13 cellular contexts compared by ENCODE assay signal in genomic region chr17:75065562-75066151, GRCh38. TPM values are rescaled to one million over a fixed set of nuclear protein-coding genes. Genes with fewer than 3 reads are reported as not detected.
DNase-seq lines count a peak whose midpoint lies in the region; ATAC-seq and TF ChIP-seq lines count a peak whose summit lies in the region.
"Had no signal": no experiment of that assay in that cellular context is flagged by ENCODE, and none has a peak within 500 bp of the region (broad histone marks: within the 10 kb centered on the region; RNA-seq: fewer than 3 reads in every experiment).

No MANE protein-coding gene starts in this region.

- peaks cover 3% of the 10 kb centered on the region for H4K20me1 ChIP-seq in H9 (ENCODE audit: control insufficient read depth, insufficient read depth, insufficient read length)

- no peak overlapping the region for H3K14ac ChIP-seq in H9 (ENCODE audit: insufficient read depth, low read length)

- peak; percentile 20 for ATAC-seq in mucosa of descending colon
- no peak for ATAC-seq in HG02678 (IDR thresholded peaks at IDR 0.05; ENCODE audit: unreplicated experiment)
- ATAC-seq in GM21717 (IDR thresholded peaks at IDR 0.05; ENCODE audit: unreplicated experiment): no peak

- no peak overlapping the region for H3K23ac ChIP-seq in H9 (ENCODE audit: insufficient read length, low read depth, low read length)

- no peak overlapping the region for H3T11ph ChIP-seq in H9 (ENCODE audit: low read length)

- H3K27ac Mint-ChIP-seq in H9: peak overlapping the region in 2 of 3 experiments; percentile 81 to 91; a peak in 3 of 7 replicates
- peak overlapping the region; percentile 68 for H3K27ac Mint-ChIP-seq in activated naive CD8-positive, alpha-beta T cell

- H2BK15ac ChIP-seq in H9 (ENCODE audit: low read depth, low read length): no peak overlapping the region

- no peak overlapping the region for H4K91ac ChIP-seq in H9 (ENCODE audit: insufficient read length, low read depth, low read length)

- H3K4me3 Mint-ChIP-seq in H9: no peak overlapping the region
- no peak overlapping the region for H3K4me3 Mint-ChIP-seq in activated naive CD8-positive, alpha-beta T cell
- H3K4me3 Mint-ChIP-seq: central memory CD8-positive, alpha-beta T cell; neural crest cell had no signal

- H3K4me1 Mint-ChIP-seq in H9: peaks cover 0 to 7% of the 10 kb centered on the region in 2 experiments; a peak in 2 of 4 replicates
- peaks cover 24% of the 10 kb centered on the region for H3K4me1 Mint-ChIP-seq in activated naive CD8-positive, alpha-beta T cell (ENCODE audit: low read depth)
- H3K4me1 Mint-ChIP-seq: neural crest cell had no signal

- intact Hi-C loops in mucosa of descending colon (cut with DNase I, micrococcal nuclease): no loop called here

- DNase-seq in ELR (ENCODE audit: low read depth) (peak; percentile 61), H9 (no peak), mucosa of descending colon (no peak), NCI-H187 (lab: John Stamatoyannopoulos, UW) (no peak)
- DNase-seq: activated CD8-positive, alpha-beta memory T cell treated with anti-CD3 and anti-CD28 coated beads, Interleukin-2, amount 50 U/mL, for 48 hours; DMS153; islet precursor cell; NCI-H774 had no signal

- no peak overlapping the region for H2BK5ac ChIP-seq in H9 (ENCODE audit: insufficient read length, low read length)

- H2AFZ ChIP-seq in H9 (ENCODE audit: low read length): no peak overlapping the region

- H3K27me3 Mint-ChIP-seq in H9 (ENCODE audit: low read depth): no peaks in the 10 kb centered on the region; the same call in none of the 2 replicates
- H3K27me3 Mint-ChIP-seq in activated naive CD8-positive, alpha-beta T cell: no peaks in the 10 kb centered on the region
- H3K27me3 Mint-ChIP-seq: central memory CD8-positive, alpha-beta T cell had no signal

- no peak overlapping the region for H3K27ac ChIP-seq in H9 (ENCODE audit: insufficient read length, low read depth, low read length)

- no peak overlapping the region for H3K9ac ChIP-seq in H9 (ENCODE audit: extremely low read depth, insufficient read length, low read length)

- no peak overlapping the region for H3K4ac ChIP-seq in H9 (ENCODE audit: low read depth, low read length)

- no peak overlapping the region for H4K5ac ChIP-seq in H9 (ENCODE audit: insufficient read length, low read depth, low read length)

- H3K9me3 ChIP-seq in H9 (ENCODE audit: control insufficient read depth, low read depth, low read length) (no peaks in the 10 kb centered on the region), mucosa of descending colon (no peaks in the 10 kb centered on the region)

- H4K8ac ChIP-seq in H9 (replicated peaks; ENCODE audit: insufficient read length, low read depth, low read length): no peak overlapping the region

- H3K36me3 Mint-ChIP-seq in H9 (ENCODE audit: insufficient read depth in 1 of 3, low read depth in 3 of 3): peaks cover 32 to 50% (median 44%) of the 10 kb centered on the region in 3 experiments
- H3K36me3 Mint-ChIP-seq in activated naive CD8-positive, alpha-beta T cell: peaks cover 2% of the 10 kb centered on the region

- no peak overlapping the region for H2BK120ac ChIP-seq in H9 (ENCODE audit: low read depth, low read length, poor library complexity, severe bottlenecking)

- TF ChIP-seq CTCF in H9 (conservative IDR thresholded peaks at IDR 0.05): no peak
- no peak for TF ChIP-seq CTCF in mucosa of descending colon (IDR thresholded peaks at IDR 0.05)

- no peaks in the 10 kb centered on the region for H3K79me1 ChIP-seq in H9 (ENCODE audit: insufficient read depth, low read depth, low read length, poor library complexity, severe bottlenecking)

- H3K4me2 ChIP-seq in H9 (ENCODE audit: insufficient read depth, insufficient read length, low read length): no peak overlapping the region

- H3K79me2 ChIP-seq in H9 (ENCODE audit: insufficient read depth, low read length): no peaks in the 10 kb centered on the region; the same call in 1 of the 2 replicates

- H3K27me3 ChIP-seq in H9 (ENCODE audit: insufficient read depth, low read length): no peaks in the 10 kb centered on the region

- H3K23me2 ChIP-seq in H9 (ENCODE audit: insufficient read length, low read depth, low read length, poor library complexity, severe bottlenecking): no peaks in the 10 kb centered on the region

- H3K56ac ChIP-seq in H9 (ENCODE audit: insufficient read length, low read depth, low read length): no peak overlapping the region

- no peak overlapping the region for H2BK12ac ChIP-seq in H9 (ENCODE audit: insufficient read length, low read depth, low read length)

- H3K4me1 ChIP-seq in H9 (ENCODE audit: insufficient read depth, low read length): no peaks in the 10 kb centered on the region
- H3K4me1 ChIP-seq in mucosa of descending colon (ENCODE audit: low read depth): no peaks in the 10 kb centered on the region

- H3K9me3 Mint-ChIP-seq in H9: no peaks in the 10 kb centered on the region
- H3K9me3 Mint-ChIP-seq in activated naive CD8-positive, alpha-beta T cell (ENCODE audit: low read depth): no peaks in the 10 kb centered on the region
- H3K9me3 Mint-ChIP-seq: central memory CD8-positive, alpha-beta T cell; neural crest cell had no signal

- WGBS in H9 (ENCODE audit: extremely low coverage, insufficient read length, low lambda C conversion rate): no CpG with 5 or more reads among the region's 6 CpGs

- no peak overlapping the region for H3K4me3 ChIP-seq in mucosa of descending colon

- no peak overlapping the region for H3K18ac ChIP-seq in H9 (ENCODE audit: insufficient read length, low read depth, low read length)

- H3K36me3 ChIP-seq in mucosa of descending colon (ENCODE audit: low read depth): no peaks in the 10 kb centered on the region

- no peak overlapping the region for H2AK5ac ChIP-seq in H9 (ENCODE audit: insufficient read length, low read length)

- no peak overlapping the region for H2BK20ac ChIP-seq in H9 (ENCODE audit: low read depth, low read length, poor library complexity, severe bottlenecking)

RNA-seq across cellular contexts. Expression of gene KCTD2, which starts 18.6 kb away (rescaled TPM):
- total RNA-seq in H9 (2021) (40.1 and 41.6 TPM in 2 replicates), mucosa of descending colon (10 to 100 TPM; 19.1 to 30.0 (median 21.2) TPM)

RNA-seq across cellular contexts. Expression of gene ATP5PD, which starts 18.9 kb away (rescaled TPM):
- total RNA-seq in H9 (2021): 344 TPM in 2 replicates
- total RNA-seq in mucosa of descending colon: 100 to 1,000 TPM; 292 to 362 (median 338) TPM

RNA-seq across cellular contexts. Expression of gene SLC16A5, which starts 22.1 kb away (rescaled TPM):
- total RNA-seq in H9 (2021) (17.0 and 17.1 TPM in 2 replicates), mucosa of descending colon (10 to 100 TPM; 18.2 to 58.8 (median 26.4) TPM)

RNA-seq across cellular contexts. Expression of gene ARMC7, which starts 44.1 kb away (rescaled TPM):
- total RNA-seq in H9 (2021) (22.4 and 22.8 TPM in 2 replicates), mucosa of descending colon (10 to 100 TPM; 16.7 to 24.3 (median 18.3) TPM)

RNA-seq across cellular contexts. Expression of gene MRPL58, which starts 53.2 kb away (rescaled TPM):
- total RNA-seq in H9 (2021) (41.0 and 43.2 TPM in 2 replicates), mucosa of descending colon (10 to 100 TPM; 24.7 to 32.9 (median 25.4) TPM)
